In genomic region chr4:10872833-10873517, GRCh38 we compare ENCODE assay signal across 21 cellular contexts.
A peak's percentile ranks its signal among the peaks of the same experiment; 100 is the strongest.
DNase-seq lines count a peak whose midpoint lies in the region; ATAC-seq, FAIRE-seq and TF ChIP-seq lines count a peak whose summit lies in the region.
"Had no signal": no experiment of that assay in that cellular context is flagged by ENCODE, and none has a peak within 500 bp of the region (broad histone marks: within the 10 kb centered on the region; RNA-seq: fewer than 3 reads in every experiment).

No MANE protein-coding gene starts in this region.

- H3K56ac ChIP-seq in H1 (replicated peaks; ENCODE audit: insufficient read length, low read depth, low read length), result no peak overlapping the region

- H4K20me1 ChIP-seq in H1 (replicated peaks in 1 of 2; ENCODE audit: control insufficient read depth in 1 of 2, insufficient read depth in 2 of 2, low read length in 2 of 2), result no peaks in the 10 kb centered on the region

- intact Hi-C loops in Caco-2 (cut with micrococcal nuclease; ENCODE audit: unreplicated experiment), result no loop called here

- BruUV-seq in Caco-2 (replicated peaks; lab: Mats Ljungman, UMichigan), result no TSS peak

- H3K27ac ChIP-seq in H1 (ENCODE audit: low read depth, low read length), result no peak overlapping the region
- H3K27ac ChIP-seq: left ventricle myocardium inferior had no signal

- no peak overlapping the region for H3K4ac ChIP-seq in H1 (replicated peaks; ENCODE audit: insufficient read length, low read depth, low read length)

- H3K23ac ChIP-seq in H1 (ENCODE audit: insufficient read length), result no peak overlapping the region

- no peak overlapping the region for H3K18ac ChIP-seq in H1 (ENCODE audit: extremely low read depth, low read length)

- no peak overlapping the region for H3K4me2 ChIP-seq in H1 (ENCODE audit: insufficient read depth in 1 of 2, low read depth in 2 of 2, low read length in 2 of 2)

- TF ChIP-seq EP300 in H1 (IDR thresholded peaks at IDR 0.05; ENCODE audit: borderline replicate concordance in 1 of 2, low read depth in 2 of 2, low read length in 2 of 2), result no peak

- ATAC-seq in GM19463 (IDR thresholded peaks at IDR 0.05; ENCODE audit: unreplicated experiment) (peak; percentile 38), HG03521 (IDR thresholded peaks at IDR 0.05; ENCODE audit: unreplicated experiment) (peak; percentile 54), GM21529 (IDR thresholded peaks at IDR 0.05; ENCODE audit: unreplicated experiment) (no peak)
- ATAC-seq: CD8-positive, alpha-beta T cell; Panc1; stimulated activated memory B cell treated with anti-CD40 and anti-IgM and Interleukin-4, amounts not matched to agents 10 μg/mL and 1 μg/mL and 100 μg/mL, for 72 hours; WTC11 had no signal

- no peak overlapping the region for H2AK5ac ChIP-seq in H1 (ENCODE audit: low read depth, low read length)

- no peak for TF ChIP-seq CTCF in H1 (IDR thresholded peaks at IDR 0.05; ENCODE audit: control extremely low read depth in 1 of 3, insufficient read depth in 1 of 3, low read depth in 1 of 3, low read length in 3 of 3)
- no peak for TF ChIP-seq CTCF in Caco-2 (IDR thresholded peaks at IDR 0.05; ENCODE audit: insufficient read depth in 1 of 2, low read depth in 1 of 2, low read length in 1 of 2, severe bottlenecking in 1 of 2, unreplicated experiment in 1 of 2)

- H2AFZ ChIP-seq in H1 (ENCODE audit: low read length), result peak overlapping the region; percentile 90; the same call in 1 of the 2 replicates

- TF ChIP-seq RAD21 in H1 (IDR thresholded peaks at IDR 0.05 in 1 of 2, conservative IDR thresholded peaks at IDR 0.05 in 1 of 2; ENCODE audit: low read depth in 2 of 2, low read length in 2 of 2), result no peak

- TF ChIP-seq POLR2A in H1 (IDR thresholded peaks at IDR 0.05; ENCODE audit: control extremely low read depth in 1 of 2, low read depth in 2 of 2, low read length in 2 of 2), result no peak

- H3K36me3 Mint-ChIP-seq in Caco-2 (ENCODE audit: insufficient read depth, unreplicated experiment), result peaks cover 9% of the 10 kb centered on the region
- H3K36me3 Mint-ChIP-seq: CD8-positive, alpha-beta T cell; stimulated activated memory B cell treated with anti-CD40 and anti-IgM and Interleukin-4, amounts not matched to agents 10 μg/mL and 1 μg/mL and 100 μg/mL, for 72 hours had no signal

- no peak overlapping the region for H3K9ac ChIP-seq in H1 (replicated peaks in 1 of 4; ENCODE audit: extremely low read depth in 1 of 4, low read depth in 3 of 4, low read length in 3 of 4)

- no peak overlapping the region for H4K91ac ChIP-seq in H1 (replicated peaks; ENCODE audit: insufficient read length, low read length)

- WGBS in H1 (ENCODE audit: extremely low coverage in 1 of 2, insufficient coverage in 1 of 2, insufficient read length in 1 of 2, insufficient replicate concordance in 2 of 2, low coverage in 1 of 2, low lambda C conversion rate in 2 of 2, missing lambda C conversion rate in 1 of 2), 2 experiments, result 95% methylated on average over 4 of the region's 4 CpGs; no CpG with 5 or more reads in 1 of the 2 experiments

- H3K27me3 ChIP-seq in H1 (replicated peaks in 1 of 4; ENCODE audit: control insufficient read depth in 3 of 4, extremely low read depth in 1 of 4, insufficient read depth in 3 of 4, low read length in 3 of 4) (no peaks in the 10 kb centered on the region), Caco-2 (replicated peaks; ENCODE audit: control insufficient read depth, insufficient read depth, low read length) (no peaks in the 10 kb centered on the region)

- H2BK120ac ChIP-seq in H1 (replicated peaks; ENCODE audit: low read depth, low read length), result no peak overlapping the region

- no peaks in the 10 kb centered on the region for H3K27me3 Mint-ChIP-seq in Caco-2 (ENCODE audit: insufficient read depth, unreplicated experiment)
- H3K27me3 Mint-ChIP-seq: IgD-negative memory B cell; progenitor cell of endocrine pancreas; stimulated activated memory B cell treated with anti-CD40 and anti-IgM and Interleukin-4, amounts not matched to agents 10 μg/mL and 1 μg/mL and 100 μg/mL, for 72 hours had no signal

- POLR2A ChIA-PET in H1 (lab: Charles Lee; ENCODE audit: partially characterized antibody) (no interaction called here), Caco-2 (lab: Charles Lee) (no interaction called here)

- H3K36me3 ChIP-seq in H1 (ENCODE audit: control insufficient read depth in 2 of 4, insufficient read depth in 4 of 4, low read length in 3 of 4) (no peaks in the 10 kb centered on the region), Caco-2 (ENCODE audit: control insufficient read depth, insufficient read depth, low read length) (no peaks in the 10 kb centered on the region)
- H3K36me3 ChIP-seq: left ventricle myocardium inferior had no signal

- H3K4me1 ChIP-seq in H1 (replicated peaks in 1 of 4; ENCODE audit: control insufficient read depth in 3 of 4, insufficient read depth in 4 of 4, low read length in 3 of 4) (no peaks in the 10 kb centered on the region), Caco-2 (no peaks in the 10 kb centered on the region)
- H3K4me1 ChIP-seq: left ventricle myocardium inferior had no signal

- H3K79me1 ChIP-seq in H1 (ENCODE audit: low read depth, low read length), result no peaks in the 10 kb centered on the region

- H2BK12ac ChIP-seq in H1 (ENCODE audit: low read depth, low read length), result no peak overlapping the region

- H2BK15ac ChIP-seq in H1 (ENCODE audit: low read length), result no peak overlapping the region

- no peaks in the 10 kb centered on the region for H3K79me2 ChIP-seq in H1 (ENCODE audit: control insufficient read depth in 1 of 2, insufficient read depth in 2 of 2, low read length in 2 of 2)

- H3K4me3 ChIP-seq in H1 (ENCODE audit: extremely low read depth in 1 of 4, insufficient read depth in 2 of 4, low read depth in 3 of 4, low read length in 4 of 4), result no peak overlapping the region
- no peak overlapping the region for H3K4me3 ChIP-seq in Caco-2 (ENCODE audit: low read depth, low read length)
- H3K4me3 ChIP-seq: left ventricle myocardium inferior had no signal

- H3K4me3 Mint-ChIP-seq in Caco-2 (ENCODE audit: unreplicated experiment), result no peak overlapping the region
- H3K4me3 Mint-ChIP-seq: CD8-positive, alpha-beta T cell; IgD-negative memory B cell; stimulated activated memory B cell treated with anti-CD40 and anti-IgM and Interleukin-4, amounts not matched to agents 10 μg/mL and 1 μg/mL and 100 μg/mL, for 72 hours; WTC11 had no signal

- peaks cover 24% of the 10 kb centered on the region for H3K9me3 Mint-ChIP-seq in Caco-2 (ENCODE audit: unreplicated experiment)

- no peak overlapping the region for H2BK5ac ChIP-seq in H1 (ENCODE audit: low read depth, low read length)

- no peak overlapping the region for H2BK20ac ChIP-seq in H1 (ENCODE audit: low read length)

- no peaks in the 10 kb centered on the region for H3K4me1 Mint-ChIP-seq in Caco-2 (ENCODE audit: low read depth, unreplicated experiment)

- peak; percentile 64 for FAIRE-seq in GM18507 (lab: Jason Lieb, UNC)
- FAIRE-seq in H1 (lab: Jason Lieb, UNC), result no peak

- CTCF ChIA-PET in H1 (lab: Charles Lee; ENCODE audit: partially characterized antibody) (no interaction called here), Caco-2 (lab: Charles Lee) (no interaction called here)

- H3K23me2 ChIP-seq in H1 (ENCODE audit: low read depth, low read length), result no peaks in the 10 kb centered on the region

- H4K5ac ChIP-seq in H1 (ENCODE audit: insufficient read length, low read depth, low read length), result no peak overlapping the region

- H3K27ac Mint-ChIP-seq in Caco-2 (ENCODE audit: unreplicated experiment), result no peak overlapping the region
- H3K27ac Mint-ChIP-seq: CD8-positive, alpha-beta T cell; IgD-negative memory B cell; progenitor cell of endocrine pancreas; stimulated activated memory B cell treated with anti-CD40 and anti-IgM and Interleukin-4, amounts not matched to agents 10 μg/mL and 1 μg/mL and 100 μg/mL, for 72 hours; WTC11 had no signal

- no peak overlapping the region for H4K8ac ChIP-seq in H1 (ENCODE audit: extremely low read depth, insufficient read depth, low read length)

- H3K9me3 ChIP-seq in H1 (ENCODE audit: insufficient read depth in 2 of 2, low read depth in 1 of 2, low read length in 1 of 2), result no peaks in the 10 kb centered on the region
- no peaks in the 10 kb centered on the region for H3K9me3 ChIP-seq in Caco-2

- DNase-seq in GM18507 (ENCODE audit: extremely low spot score, insufficient read length, low read depth), result no peak
- no peak for DNase-seq in H1 (ENCODE audit: low read depth in 1 of 2, low spot score in 2 of 2)
- no peak for DNase-seq in Caco-2
- no peak for DNase-seq in inferior parietal cortex (ENCODE audit: extremely low spot score)
- no peak for DNase-seq in COLO668 (lab: John Stamatoyannopoulos, UW; ENCODE audit: unreplicated experiment)
- DNase-seq: activated CD4-positive, alpha-beta T cell treated with anti-CD3 and anti-CD28 coated beads, Interleukin-2, amount 50 U/mL, for 48 hours; activated effector memory CD4-positive, alpha-beta T cell treated with anti-CD3 and anti-CD28 coated beads, Interleukin-2, amount 50 U/mL, for 16 hours; CD8-positive, alpha-beta T cell; cortex of kidney; H7; left ventricle myocardium inferior; NCI-H187 treated with DMSO at 0.1 percent for 48 hours; NCI-H748 treated with DMSO at 0.1 percent for 48 hours had no signal

- no peak overlapping the region for H3K14ac ChIP-seq in H1 (ENCODE audit: insufficient read length)

TF ChIP-seq in H1, 55 proteins besides CTCF, POLR2A, EP300 and RAD21 (continues in another document):
- TF ChIP-seq KDM4A (IDR thresholded peaks at IDR 0.05; ENCODE audit: low read depth, low read length, severe bottlenecking) (no peak), PHF8 (conservative IDR thresholded peaks at IDR 0.05; ENCODE audit: low read depth, low read length) (no peak), CTBP2 (IDR thresholded peaks at IDR 0.05; ENCODE audit: borderline replicate concordance, insufficient read depth, insufficient read length, low read length) (no peak)
